ENCODE assay signal across 28 cellular contexts in the genomic region with DNA sequence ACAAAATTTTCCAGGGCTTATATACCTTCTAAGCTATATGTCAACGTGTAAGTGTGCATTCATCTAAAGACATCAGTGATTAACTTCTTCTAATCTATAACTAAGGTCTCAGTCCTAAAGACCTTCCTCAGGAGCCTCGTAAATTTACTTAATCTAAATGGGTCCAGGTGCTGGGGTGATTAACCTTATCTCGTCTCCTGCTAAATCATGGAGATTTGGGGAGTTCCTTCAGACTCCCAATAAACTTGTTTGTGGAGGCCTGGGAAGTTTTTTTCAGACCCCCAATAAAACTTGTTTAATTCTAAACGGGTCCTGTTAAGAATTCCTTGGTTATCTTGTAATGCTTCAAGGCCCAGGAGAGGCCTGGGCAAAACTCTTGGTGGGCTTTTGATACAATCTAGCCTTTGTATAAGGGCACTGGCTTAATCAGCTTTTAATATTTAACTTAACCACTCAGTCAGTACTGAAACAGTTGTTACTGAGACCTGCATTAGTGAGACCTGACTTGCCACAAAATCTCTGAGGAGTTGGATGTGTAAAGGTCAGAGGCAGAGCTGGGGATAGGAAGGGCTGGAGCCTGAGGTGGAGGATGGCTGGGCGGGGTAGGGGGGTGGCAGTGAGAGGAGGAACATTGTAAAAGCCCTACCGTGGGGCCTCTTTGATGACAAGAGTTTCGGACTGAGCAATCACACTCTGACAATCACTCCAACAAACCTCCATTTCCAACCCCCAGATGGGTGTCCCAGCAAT. TPM values are rescaled to one million over a fixed set of nuclear protein-coding genes. Genes with fewer than 3 reads are reported as not detected.
DNase-seq lines count a peak whose midpoint lies in the region; ATAC-seq and TF ChIP-seq lines count a peak whose summit lies in the region.
"Had no signal": no experiment of that assay in that cellular context is flagged by ENCODE, and none has a peak within 500 bp of the region (broad histone marks: within the 10 kb centered on the region; RNA-seq: fewer than 3 reads in every experiment).

No MANE protein-coding gene starts in this region.

- H3K9me3 ChIP-seq in esophagus muscularis mucosa, result no peaks in the 10 kb centered on the region
- H3K9me3 ChIP-seq in mucosa of rectum (ENCODE audit: control insufficient read depth in 2 of 2, low read length in 2 of 2), result no peaks in the 10 kb centered on the region
- H3K9me3 ChIP-seq in right atrium auricular region, result no peaks in the 10 kb centered on the region
- H3K9me3 ChIP-seq: BE2C, lower lobe of right lung, MG63, ovary, tibial nerve had no signal

- TF ChIP-seq POLR2A in esophagus muscularis mucosa (IDR thresholded peaks at IDR 0.05; ENCODE audit: low read depth), result no peak

- DNase-seq in activated naive CD8-positive, alpha-beta T cell treated with anti-CD3 and anti-CD28 coated beads, Interleukin-2, amount 50 U/mL, for 24 hours, result no peak
- no peak for DNase-seq in activated naive CD8-positive, alpha-beta T cell treated with anti-CD3 and anti-CD28 coated beads for 36 hours
- DNase-seq in esophagus muscularis mucosa (ENCODE audit: extremely low spot score) (peak; percentile 82), AG08396 (ENCODE audit: low spot score) (no peak), NOMO-1 treated with DMSO at 0.1 percent for 48 hours (lab: John Stamatoyannopoulos, UW; ENCODE audit: unreplicated experiment) (no peak), right atrium auricular region (ENCODE audit: low spot score) (no peak)
- DNase-seq: activated CD4-positive, alpha-beta T cell treated with anti-CD3 and anti-CD28 coated beads for 36 hours; BE2C; brain microvascular endothelial cell; COR-L47; EL; lower lobe of right lung; MG63; naive B cell; NCI-H1694 treated with DMSO at 0.1 percent for 48 hours; NCI-H774; ovary; PC-9; SIG-M5; stimulated activated CD4-positive, alpha-beta T cell treated with anti-CD3 and anti-CD28 coated beads, Interleukin-1b, Interleukin-23, amount 100 ng/mL, for 48 hours; stimulated activated naive B cell treated with anti-CD40 and anti-IgM and Interleukin-4, amounts not matched to agents 10 μg/mL and 1 μg/mL and 100 μg/mL, for 72 hours had no signal

- TF ChIP-seq EP300 in esophagus muscularis mucosa (IDR thresholded peaks at IDR 0.05), result no peak

- H3K27me3 Mint-ChIP-seq in activated naive CD8-positive, alpha-beta T cell treated with anti-CD3 and anti-CD28 coated beads, Interleukin-2, amount 50 U/mL, for 24 hours, result peaks cover 10% of the 10 kb centered on the region
- no peaks in the 10 kb centered on the region for H3K27me3 Mint-ChIP-seq in activated naive CD8-positive, alpha-beta T cell treated with anti-CD3 and anti-CD28 coated beads for 36 hours

- H3K27ac Mint-ChIP-seq in activated naive CD8-positive, alpha-beta T cell treated with anti-CD3 and anti-CD28 coated beads, Interleukin-2, amount 50 U/mL, for 24 hours, result no peak overlapping the region
- no peak overlapping the region for H3K27ac Mint-ChIP-seq in activated naive CD8-positive, alpha-beta T cell treated with anti-CD3 and anti-CD28 coated beads for 36 hours
- H3K27ac Mint-ChIP-seq: activated CD4-positive, alpha-beta T cell treated with anti-CD3 and anti-CD28 coated beads for 36 hours; activated T-helper 17 cell treated with anti-CD3 and anti-CD28 coated beads, Interleukin-2, amount 50 U/mL, for 72 hours; IgD-negative memory B cell; stimulated activated naive B cell treated with anti-CD40 and anti-IgM and Interleukin-4, amounts not matched to agents 10 μg/mL and 1 μg/mL and 100 μg/mL, for 72 hours had no signal

- intact Hi-C loops in esophagus muscularis mucosa (cut with DNase I), result no loop called here

- H3K36me3 Mint-ChIP-seq in activated naive CD8-positive, alpha-beta T cell treated with anti-CD3 and anti-CD28 coated beads, Interleukin-2, amount 50 U/mL, for 24 hours (ENCODE audit: low read depth), result no peaks in the 10 kb centered on the region
- H3K36me3 Mint-ChIP-seq in activated naive CD8-positive, alpha-beta T cell treated with anti-CD3 and anti-CD28 coated beads for 36 hours, result no peaks in the 10 kb centered on the region
- H3K36me3 Mint-ChIP-seq: IgD-negative memory B cell; naive B cell; stimulated activated naive B cell treated with anti-CD40 and anti-IgM and Interleukin-4, amounts not matched to agents 10 μg/mL and 1 μg/mL and 100 μg/mL, for 72 hours had no signal

- H3K27me3 ChIP-seq in esophagus muscularis mucosa (no peaks in the 10 kb centered on the region), mucosa of rectum (ENCODE audit: control insufficient read depth in 2 of 2, insufficient read depth in 2 of 2, low read length in 2 of 2) (no peaks in the 10 kb centered on the region), right atrium auricular region (no peaks in the 10 kb centered on the region)
- H3K27me3 ChIP-seq: MG63, ovary, tibial nerve had no signal

- no peaks in the 10 kb centered on the region for H3K9me3 Mint-ChIP-seq in activated naive CD8-positive, alpha-beta T cell treated with anti-CD3 and anti-CD28 coated beads, Interleukin-2, amount 50 U/mL, for 24 hours
- H3K9me3 Mint-ChIP-seq in activated naive CD8-positive, alpha-beta T cell treated with anti-CD3 and anti-CD28 coated beads for 36 hours, result no peaks in the 10 kb centered on the region
- H3K9me3 Mint-ChIP-seq: activated T-helper 17 cell treated with anti-CD3 and anti-CD28 coated beads, Interleukin-2, amount 50 U/mL, for 72 hours; IgD-negative memory B cell; naive B cell; stimulated activated naive B cell treated with anti-CD40 and anti-IgM and Interleukin-4, amounts not matched to agents 10 μg/mL and 1 μg/mL and 100 μg/mL, for 72 hours had no signal

- ATAC-seq in activated naive CD8-positive, alpha-beta T cell treated with anti-CD3 and anti-CD28 coated beads, Interleukin-2, amount 50 U/mL, for 24 hours, result peak; percentile 68
- ATAC-seq in GM19467 (IDR thresholded peaks at IDR 0.05; ENCODE audit: unreplicated experiment), result no peak
- ATAC-seq: activated CD4-positive, alpha-beta T cell treated with anti-CD3 and anti-CD28 coated beads for 36 hours; activated T-helper 17 cell treated with anti-CD3 and anti-CD28 coated beads, Interleukin-2, amount 50 U/mL, for 72 hours; HCT116; lower lobe of right lung; stimulated activated naive B cell treated with anti-CD40 and anti-IgM and Interleukin-4, amounts not matched to agents 10 μg/mL and 1 μg/mL and 100 μg/mL, for 72 hours had no signal

- H3K9ac ChIP-seq in mucosa of rectum (ENCODE audit: low read depth in 1 of 2, low read length in 2 of 2), result peak overlapping the region in 1 of 2 donors; percentile 24

- TF ChIP-seq CTCF in esophagus muscularis mucosa (IDR thresholded peaks at IDR 0.05) (no peak), right atrium auricular region (IDR thresholded peaks at IDR 0.05) (no peak)

- 89% methylated on average over 7 of the region's 7 CpGs for WGBS in esophagus muscularis mucosa

- no peaks in the 10 kb centered on the region for H3K36me3 ChIP-seq in esophagus muscularis mucosa
- H3K36me3 ChIP-seq in mucosa of rectum (ENCODE audit: control insufficient read depth in 2 of 2, insufficient read depth in 2 of 2, low read length in 2 of 2), result no peaks in the 10 kb centered on the region
- H3K36me3 ChIP-seq in right atrium auricular region, result no peaks in the 10 kb centered on the region
- H3K36me3 ChIP-seq: BE2C, brain microvascular endothelial cell, lower lobe of right lung, MG63, ovary, tibial nerve had no signal

- no peaks in the 10 kb centered on the region for H3K4me1 Mint-ChIP-seq in activated naive CD8-positive, alpha-beta T cell treated with anti-CD3 and anti-CD28 coated beads, Interleukin-2, amount 50 U/mL, for 24 hours
- H3K4me1 Mint-ChIP-seq in activated naive CD8-positive, alpha-beta T cell treated with anti-CD3 and anti-CD28 coated beads for 36 hours, result no peaks in the 10 kb centered on the region
- H3K4me1 Mint-ChIP-seq: activated CD4-positive, alpha-beta T cell treated with anti-CD3 and anti-CD28 coated beads for 36 hours; activated T-helper 17 cell treated with anti-CD3 and anti-CD28 coated beads, Interleukin-2, amount 50 U/mL, for 72 hours; IgD-negative memory B cell; naive B cell; stimulated activated naive B cell treated with anti-CD40 and anti-IgM and Interleukin-4, amounts not matched to agents 10 μg/mL and 1 μg/mL and 100 μg/mL, for 72 hours had no signal

- H3K27ac ChIP-seq in esophagus muscularis mucosa (replicated peaks in 1 of 4) (no peak overlapping the region), mucosa of rectum (ENCODE audit: low read depth in 2 of 2, low read length in 2 of 2) (peak overlapping the region; percentile 62 to 87), right atrium auricular region (peak overlapping the region in 1 of 2 donors; percentile 78)
- H3K27ac ChIP-seq: brain microvascular endothelial cell, lower lobe of right lung, ovary, tibial nerve had no signal

- no peak overlapping the region for H3K4me3 Mint-ChIP-seq in activated naive CD8-positive, alpha-beta T cell treated with anti-CD3 and anti-CD28 coated beads, Interleukin-2, amount 50 U/mL, for 24 hours
- H3K4me3 Mint-ChIP-seq in activated naive CD8-positive, alpha-beta T cell treated with anti-CD3 and anti-CD28 coated beads for 36 hours, result no peak overlapping the region
- H3K4me3 Mint-ChIP-seq: activated CD4-positive, alpha-beta T cell treated with anti-CD3 and anti-CD28 coated beads for 36 hours; activated T-helper 17 cell treated with anti-CD3 and anti-CD28 coated beads, Interleukin-2, amount 50 U/mL, for 72 hours; IgD-negative memory B cell; naive B cell; stimulated activated naive B cell treated with anti-CD40 and anti-IgM and Interleukin-4, amounts not matched to agents 10 μg/mL and 1 μg/mL and 100 μg/mL, for 72 hours had no signal

- H3K4me3 ChIP-seq in esophagus muscularis mucosa (no peak overlapping the region), mucosa of rectum (ENCODE audit: low read length in 2 of 2) (no peak overlapping the region), right atrium auricular region (no peak overlapping the region)
- H3K4me3 ChIP-seq: lower lobe of right lung, MG63, ovary, tibial nerve had no signal

- H3K4me1 ChIP-seq in esophagus muscularis mucosa, result peaks cover 3 to 20% (median 16%) of the 10 kb centered on the region in 4 donors
- H3K4me1 ChIP-seq in mucosa of rectum (ENCODE audit: control insufficient read depth in 2 of 2, insufficient read depth in 2 of 2, low read length in 2 of 2), result peaks cover 18 to 46% of the 10 kb centered on the region in 2 donors
- H3K4me1 ChIP-seq in right atrium auricular region, result peaks cover 0 to 21% of the 10 kb centered on the region in 2 donors
- H3K4me1 ChIP-seq: BE2C had no signal

RNA-seq across cellular contexts. Expression of gene HMGCS2, which starts 6.2 kb away (rescaled TPM):
- not detected for total RNA-seq in activated naive CD8-positive, alpha-beta T cell treated with anti-CD3 and anti-CD28 coated beads for 36 hours
- total RNA-seq in esophagus muscularis mucosa (1 to 10 TPM in 1 of 4 donors, under 1 TPM in 1, not detected in 2; 0.83 to 1.1 TPM), right atrium auricular region (10 to 100 TPM; 12.4 to 43.8 TPM)
- total RNA-seq: A172; activated CD4-positive, alpha-beta T cell treated with anti-CD3 and anti-CD28 coated beads for 36 hours; activated T-helper 17 cell treated with anti-CD3 and anti-CD28 coated beads, Interleukin-2, amount 50 U/mL, for 72 hours; PC-9; tibial nerve had no signal

RNA-seq across cellular contexts. Expression of gene REG4, which starts 36.3 kb away (rescaled TPM):
- total RNA-seq in activated naive CD8-positive, alpha-beta T cell treated with anti-CD3 and anti-CD28 coated beads for 36 hours, result 10 to 100 TPM; 10.2 to 12.3 TPM
- total RNA-seq in esophagus muscularis mucosa (not detected), right atrium auricular region (not detected)
- total RNA-seq: A172, lower lobe of right lung, PC-9, tibial nerve had no signal

Comparison
In these comparisons a context has a peak if more than half of its experiments do, and no peak if none do; other contexts are left out.
1. H3K27ac ChIP-seq: peak in mucosa of rectum (2 of 2); none in esophagus muscularis mucosa (0 of 4).
2. RNA of gene HMGCS2, which starts 6.2 kb away (total RNA-seq): 12.4 to 43.8 TPM in right atrium auricular region; 0.83 to 1.1 TPM in esophagus muscularis mucosa and not detected in activated naive CD8-positive, alpha-beta T cell treated with anti-CD3 and anti-CD28 coated beads for 36 hours; every median in the first group is over 4 times any median in the second.
3. RNA of gene REG4, which starts 36.3 kb away (total RNA-seq): 10.2 to 12.3 TPM in activated naive CD8-positive, alpha-beta T cell treated with anti-CD3 and anti-CD28 coated beads for 36 hours; not detected in esophagus muscularis mucosa and not detected in right atrium auricular region; every median in the first group is over 10 times any median in the second.